ENCODE assay signal across 29 cellular contexts in genomic region chr9:37559125-37559524, GRCh38.
"Had no signal": no experiment of that assay in that cellular context is flagged by ENCODE, and none has a peak within 500 bp of the region (broad histone marks: within the 10 kb centered on the region; RNA-seq: fewer than 3 reads in every experiment).

No MANE protein-coding gene starts in this region.

- H3K9me3 ChIP-seq: heart left ventricle had no signal

- H3K27me3 Mint-ChIP-seq: activated CD8-positive, alpha-beta T cell treated with anti-CD3 and anti-CD28 coated beads for 36 hours; activated naive CD8-positive, alpha-beta T cell; activated T-helper 17 cell treated with anti-CD3 and anti-CD28 coated beads, Interleukin-2, amount 50 U/mL, for 72 hours; central memory CD8-positive, alpha-beta T cell; dendritic cell treated with granulocyte-macrophage colony-stimulating factor and Interleukin-4, amounts not matched to agents 40 ng/mL and 50 ng/mL, for 4 days had no signal

- H3K4me3 ChIP-seq: coronary artery, dorsolateral prefrontal cortex, heart left ventricle had no signal

- ATAC-seq: activated CD8-positive, alpha-beta T cell treated with anti-CD3 and anti-CD28 coated beads for 36 hours; activated T-cell treated with anti-CD3 and anti-CD28 coated beads, Interleukin-2, amount 50 U/mL, for 4 hours; activated T-helper 17 cell treated with anti-CD3 and anti-CD28 coated beads, Interleukin-2, amount 50 U/mL, for 72 hours; esophagus mucosa; heart left ventricle had no signal

- H3K36me3 ChIP-seq: brain microvascular endothelial cell, heart left ventricle had no signal

- H3K4me3 Mint-ChIP-seq: activated CD8-positive, alpha-beta T cell treated with anti-CD3 and anti-CD28 coated beads for 36 hours; activated naive CD8-positive, alpha-beta T cell; activated T-cell treated with anti-CD3 and anti-CD28 coated beads, Interleukin-2, amount 50 U/mL, for 4 hours; activated T-helper 17 cell treated with anti-CD3 and anti-CD28 coated beads, Interleukin-2, amount 50 U/mL, for 72 hours; central memory CD8-positive, alpha-beta T cell; dendritic cell treated with granulocyte-macrophage colony-stimulating factor and Interleukin-4, amounts not matched to agents 40 ng/mL and 50 ng/mL, for 4 days; endodermal cell had no signal

- H3K27ac ChIP-seq: brain microvascular endothelial cell, coronary artery, dorsolateral prefrontal cortex, heart left ventricle had no signal

- H3K27ac Mint-ChIP-seq: activated CD8-positive, alpha-beta T cell treated with anti-CD3 and anti-CD28 coated beads for 36 hours; activated naive CD8-positive, alpha-beta T cell; activated T-helper 17 cell treated with anti-CD3 and anti-CD28 coated beads, Interleukin-2, amount 50 U/mL, for 72 hours; dendritic cell treated with granulocyte-macrophage colony-stimulating factor and Interleukin-4, amounts not matched to agents 40 ng/mL and 50 ng/mL, for 4 days; endodermal cell had no signal

- H3K27me3 ChIP-seq: brain microvascular endothelial cell, dorsolateral prefrontal cortex, heart left ventricle had no signal

- FAIRE-seq: astrocyte, bronchial epithelial cell, frontal cortex had no signal

- H3K4me1 Mint-ChIP-seq: activated T-helper 17 cell treated with anti-CD3 and anti-CD28 coated beads, Interleukin-2, amount 50 U/mL, for 72 hours; endodermal cell had no signal

- H3K4me1 ChIP-seq: heart left ventricle had no signal

- DNase-seq: activated CD4-positive, alpha-beta T cell treated with anti-CD3 and anti-CD28 coated beads for 1 hour; activated CD4-positive, alpha-beta T cell treated with anti-CD3 and anti-CD28 coated beads for 4 hours; activated CD4-positive, alpha-beta T cell treated with anti-CD3 and anti-CD28 coated beads, Interleukin-2, amount 50 U/mL, for 1 hour; activated CD4-positive, alpha-beta T cell treated with anti-CD3 and anti-CD28 coated beads, Interleukin-2, amount 50 U/mL, for 48 hours; activated CD8-positive, alpha-beta memory T cell treated with anti-CD3 and anti-CD28 coated beads for 24 hours; activated CD8-positive, alpha-beta T cell treated with anti-CD3 and anti-CD28 coated beads for 36 hours; activated effector memory CD4-positive, alpha-beta T cell treated with Interleukin-2 at 50 U/mL for 16 hours; activated gamma-delta T cell treated with Interleukin-2 at 50 U/mL for 16 hours; activated naive CD4-positive, alpha-beta T cell treated with anti-CD3 and anti-CD28 coated beads, Interleukin-2, amount 50 U/mL, for 16 hours; activated naive CD4-positive, alpha-beta T cell treated with Interleukin-2 at 50 U/mL for 16 hours; activated T-cell treated with anti-CD3 and anti-CD28 coated beads, Interleukin-2, amount 50 U/mL, for 4 hours; amniotic stem cell; anterior cingulate cortex; brain microvascular endothelial cell; dorsolateral prefrontal cortex; effector memory CD4-positive, alpha-beta T cell; endodermal cell; foreskin fibroblast; heart left ventricle; T-helper 2 cell had no signal
